Comparison of ENCODE assay signal across 23 cellular contexts in the genomic region with DNA sequence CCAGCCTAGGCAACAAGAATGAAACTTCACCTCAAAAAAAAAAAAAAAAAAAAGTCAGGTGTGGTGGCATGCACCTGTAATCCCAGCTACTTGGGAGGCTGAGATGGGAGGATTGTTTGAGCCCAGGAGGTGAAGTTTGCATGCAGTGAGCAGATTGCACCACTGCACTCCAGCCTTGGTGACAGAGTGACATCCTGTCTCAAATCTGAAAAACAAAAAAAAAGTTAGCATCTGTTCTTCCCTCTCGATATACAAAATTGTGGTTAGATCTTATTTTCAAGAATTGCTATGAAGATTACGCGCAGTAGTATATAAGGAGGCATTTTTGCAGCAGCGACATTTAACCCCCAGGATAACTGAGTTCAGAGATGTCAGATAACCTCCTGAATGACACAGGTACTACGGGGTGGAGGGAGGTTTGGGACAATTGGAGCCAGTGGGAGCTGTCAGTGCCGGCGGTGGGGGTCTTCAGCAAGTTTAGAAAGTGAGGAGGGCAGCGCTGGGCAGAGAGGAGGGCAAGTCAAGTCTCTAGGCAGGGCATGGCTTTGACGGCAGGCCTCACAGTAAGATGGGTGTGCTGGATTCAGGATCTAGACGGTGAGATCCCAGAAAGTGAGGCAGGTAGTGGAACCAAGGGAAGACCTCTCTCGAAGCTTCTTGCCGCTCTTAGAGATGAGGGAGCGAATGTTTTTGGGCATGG. TPM values are rescaled to one million over a fixed set of nuclear protein-coding genes. Genes with fewer than 3 reads are reported as not detected.
A peak's percentile ranks its signal among the peaks of the same experiment; 100 is the strongest.
DNase-seq lines count a peak whose midpoint lies in the region; ATAC-seq and TF ChIP-seq lines count a peak whose summit lies in the region.
"Had no signal": no experiment of that assay in that cellular context is flagged by ENCODE, and none has a peak within 500 bp of the region (broad histone marks: within the 10 kb centered on the region; RNA-seq: fewer than 3 reads in every experiment).

No MANE protein-coding gene starts in this region.

- H4K20me1 ChIP-seq in OCI-LY7 (ENCODE audit: insufficient read depth, low read length) = no peaks in the 10 kb centered on the region

- H3K18ac ChIP-seq in mesenchymal stem cell (ENCODE audit: low read depth in 1 of 2, low read length in 2 of 2) = no peak overlapping the region

- H2BK12ac ChIP-seq in mesenchymal stem cell (ENCODE audit: low read length in 2 of 2) = peak overlapping the region in 1 of 2 experiments; percentile 15

- H4K91ac ChIP-seq in mesenchymal stem cell (ENCODE audit: low read length) = no peak overlapping the region

- H2AK5ac ChIP-seq in mesenchymal stem cell (ENCODE audit: low read length, severe bottlenecking) = no peak overlapping the region

- H3K23ac ChIP-seq in mesenchymal stem cell (ENCODE audit: low read length in 2 of 2) = no peak overlapping the region

- no peak overlapping the region for H2BK5ac ChIP-seq in mesenchymal stem cell (ENCODE audit: low read depth, low read length, poor library complexity, severe bottlenecking)

- TF ChIP-seq POLR2A in uterus (IDR thresholded peaks at IDR 0.05) (no peak), Peyer's patch (IDR thresholded peaks at IDR 0.05) (no peak)

- H3K4ac ChIP-seq in mesenchymal stem cell (ENCODE audit: low read depth in 1 of 2, low read length in 2 of 2) = no peak overlapping the region

- no peak overlapping the region for H3K4me3 ChIP-seq in cardiac muscle cell
- no peak overlapping the region for H3K4me3 ChIP-seq in right atrium auricular region
- H3K4me3 ChIP-seq in OCI-LY7 (ENCODE audit: low read depth, low read length, poor library complexity, severe bottlenecking) = peak overlapping the region; percentile 49
- H3K4me3 ChIP-seq in mesenchymal stem cell (ENCODE audit: insufficient read depth in 1 of 2, low read depth in 1 of 2, low read length in 2 of 2) = no peak overlapping the region
- H3K4me3 ChIP-seq in uterus = no peak overlapping the region
- H3K4me3 ChIP-seq in Peyer's patch = peak overlapping the region in 1 of 4 donors; percentile 20
- H3K4me3 ChIP-seq: esophagus squamous epithelium, prostate gland, thoracic aorta had no signal

- no peak overlapping the region for H2BK120ac ChIP-seq in mesenchymal stem cell (ENCODE audit: low read depth, low read length)

- H3K9me3 ChIP-seq in cardiac muscle cell (ENCODE audit: low read depth) (no peaks in the 10 kb centered on the region), right atrium auricular region (no peaks in the 10 kb centered on the region), OCI-LY7 (ENCODE audit: low read length) (no peaks in the 10 kb centered on the region), mesenchymal stem cell (ENCODE audit: control insufficient read depth, low read length) (no peaks in the 10 kb centered on the region), uterus (no peaks in the 10 kb centered on the region), Peyer's patch (no peaks in the 10 kb centered on the region)
- H3K9me3 ChIP-seq: esophagus squamous epithelium, prostate gland, SK-N-SH, thoracic aorta had no signal

- no peak for TF ChIP-seq CTCF in cardiac muscle cell (IDR thresholded peaks at IDR 0.05; ENCODE audit: low read depth, low read length)
- no peak for TF ChIP-seq CTCF in right atrium auricular region (IDR thresholded peaks at IDR 0.05)
- 0 out of 2 replicates have a peak, but pooled peaks have one; percentile 2 for TF ChIP-seq CTCF in OCI-LY7 (conservative IDR thresholded peaks at IDR 0.05; ENCODE audit: low read length)
- no peak for TF ChIP-seq CTCF in uterus (IDR thresholded peaks at IDR 0.05)
- no peak for TF ChIP-seq CTCF in Peyer's patch (IDR thresholded peaks at IDR 0.05)

- intact Hi-C loops in OCI-LY7 (cut with micrococcal nuclease; ENCODE audit: unreplicated experiment) (loop anchor here (2.0 to 10.0 kb wide), 2 partner anchors 57 to 79 kb away; a partner anchor contains a TSS), uterus (cut with DNase I; ENCODE audit: low total_unique reads) (no loop called here)

- no TSS peak for BruUV-seq in OCI-LY7 (replicated peaks; lab: Mats Ljungman, UMichigan)

- H2AFZ ChIP-seq in OCI-LY7 (ENCODE audit: low read length) = peak overlapping the region; percentile 10; the same call in 1 of the 2 replicates
- H2AFZ ChIP-seq in mesenchymal stem cell (ENCODE audit: low read depth, low read length) = no peak overlapping the region

- WGBS in mesenchymal stem cell = 93% methylated on average over 13 of the region's 13 CpGs

- H3K4me2 ChIP-seq in OCI-LY7 (ENCODE audit: low read length) (peak overlapping the region; percentile 76), mesenchymal stem cell (ENCODE audit: low read length, poor library complexity, severe bottlenecking) (no peak overlapping the region)
- H3K4me2 ChIP-seq: SK-N-SH had no signal

- no peaks in the 10 kb centered on the region for H3K9me2 ChIP-seq in OCI-LY7 (ENCODE audit: insufficient read depth, low read length)
- H3K9me2 ChIP-seq: SK-N-SH had no signal

- DNase-seq in cardiac muscle cell (ENCODE audit: low read depth in 1 of 2, low spot score in 1 of 2) (no peak), right atrium auricular region (ENCODE audit: low spot score) (no peak), OCI-LY7 (ENCODE audit: low spot score) (peak; percentile 70), mesenchymal stem cell (no peak), uterus (no peak), T-helper 9 cell (no peak), Peyer's patch (no peak)
- DNase-seq: activated CD4-positive, alpha-beta T cell treated with anti-CD3 and anti-CD28 coated beads for 48 hours; activated effector memory CD4-positive, alpha-beta T cell treated with anti-CD3 and anti-CD28 coated beads, Interleukin-2, amount 50 U/mL, for 16 hours; central memory CD4-positive, alpha-beta T cell; DMS153; effector CD4-positive, alpha-beta T cell; esophagus squamous epithelium; head of caudate nucleus; immature natural killer cell; NCI-H1092 treated with DMSO at 0.1 percent for 48 hours; NCI-H2107 had no signal

- no peaks in the 10 kb centered on the region for H3K79me1 ChIP-seq in mesenchymal stem cell (replicated peaks; ENCODE audit: low read length, poor library complexity, severe bottlenecking)

- H4K8ac ChIP-seq in mesenchymal stem cell (ENCODE audit: low read length) = no peak overlapping the region

- no peak overlapping the region for H2BK15ac ChIP-seq in mesenchymal stem cell (ENCODE audit: low read depth, poor library complexity, severe bottlenecking)

- no peaks in the 10 kb centered on the region for H3K79me2 ChIP-seq in OCI-LY7 (ENCODE audit: insufficient read depth, low read depth, low read length)

- H3K27me3 ChIP-seq in cardiac muscle cell = no peaks in the 10 kb centered on the region
- no peaks in the 10 kb centered on the region for H3K27me3 ChIP-seq in right atrium auricular region
- peaks cover 0 to 10% of the 10 kb centered on the region in 2 experiments for H3K27me3 ChIP-seq in mesenchymal stem cell (ENCODE audit: control insufficient read depth in 1 of 2, insufficient read depth in 1 of 2, low read length in 2 of 2)
- H3K27me3 ChIP-seq in uterus = no peaks in the 10 kb centered on the region
- H3K27me3 ChIP-seq in Peyer's patch = no peaks in the 10 kb centered on the region
- H3K27me3 ChIP-seq: esophagus squamous epithelium had no signal

- no peak overlapping the region for H3K14ac ChIP-seq in mesenchymal stem cell (ENCODE audit: low read length in 2 of 2)

- no peak for ATAC-seq in HG03520 (IDR thresholded peaks at IDR 0.05; ENCODE audit: unreplicated experiment)
- ATAC-seq: Panc1 had no signal

- H3K27ac ChIP-seq in cardiac muscle cell (peak overlapping the region; percentile 5), right atrium auricular region (no peak overlapping the region), OCI-LY7 (ENCODE audit: low read depth, low read length, poor library complexity, severe bottlenecking) (peak overlapping the region; percentile 93), mesenchymal stem cell (ENCODE audit: low read length, poor library complexity, severe bottlenecking) (no peak overlapping the region), uterus (peak overlapping the region; percentile 70 to 76), Peyer's patch (peak overlapping the region in 2 of 4 donors; percentile 59 to 67)
- H3K27ac ChIP-seq: C4-2B, prostate gland, thoracic aorta had no signal

- POLR2A ChIA-PET in OCI-LY7 (lab: Charles Lee) = interaction anchor here (0.7 to 2.8 kb wide), 7 partner anchors 9 to 1815 kb away, joined by 3 to 36 read pairs (median 6); no protein-coding TSS in a partner anchor

- CTCF ChIA-PET in OCI-LY7 (lab: Charles Lee; ENCODE audit: unreplicated experiment) = interaction anchor here (1.8 kb wide), 1 partner anchor 8 kb away, joined by 17 read pairs; no protein-coding TSS in a partner anchor

- H3K36me3 ChIP-seq in cardiac muscle cell (no peaks in the 10 kb centered on the region), right atrium auricular region (no peaks in the 10 kb centered on the region), OCI-LY7 (ENCODE audit: insufficient read depth, low read length) (no peaks in the 10 kb centered on the region), mesenchymal stem cell (ENCODE audit: control insufficient read depth in 1 of 2, insufficient read depth in 2 of 2, low read depth in 1 of 2, low read length in 2 of 2) (no peaks in the 10 kb centered on the region), uterus (no peaks in the 10 kb centered on the region), Peyer's patch (no peaks in the 10 kb centered on the region)
- H3K36me3 ChIP-seq: esophagus squamous epithelium, prostate gland, thoracic aorta had no signal

- peaks cover 6% of the 10 kb centered on the region for H3K4me1 ChIP-seq in cardiac muscle cell (ENCODE audit: low read depth)
- H3K4me1 ChIP-seq in right atrium auricular region = peaks cover 0 to 43% of the 10 kb centered on the region in 2 donors
- peaks cover 79% of the 10 kb centered on the region for H3K4me1 ChIP-seq in OCI-LY7 (ENCODE audit: insufficient read depth, low read length, poor library complexity, severe bottlenecking)
- H3K4me1 ChIP-seq in mesenchymal stem cell (ENCODE audit: control insufficient read depth, insufficient read depth, low read depth, low read length) = peaks cover 10% of the 10 kb centered on the region
- H3K4me1 ChIP-seq in uterus = peaks cover 10 to 25% of the 10 kb centered on the region in 2 donors
- peaks cover 0 to 5% (median 0%) of the 10 kb centered on the region in 4 donors for H3K4me1 ChIP-seq in Peyer's patch

- H3K9ac ChIP-seq in mesenchymal stem cell (ENCODE audit: low read length) = peak overlapping the region; percentile 38
- H3K9ac ChIP-seq: SK-N-SH had no signal

RNA-seq across cellular contexts. Expression of a gene that starts 26.2 kb away (rescaled TPM):
- total RNA-seq in cardiac muscle cell = 65.9 and 80.2 TPM in 2 replicates
- polyA plus RNA-seq in cardiac muscle cell = 87.0 and 94.8 TPM in 2 replicates
- total RNA-seq in right atrium auricular region = 10 to 100 TPM; 40.4 to 42.7 TPM
- total RNA-seq in OCI-LY7 (2014; rRNA removed; shearing (Covaris generic)) = 57.3 and 86.1 TPM in 2 replicates
- 54.7 and 61.6 TPM in 2 replicates for total RNA-seq in OCI-LY7 (2022)
- 42.0 TPM for polyA plus RNA-seq in mesenchymal stem cell (2013, experiment 1 of 2)
- polyA plus RNA-seq in mesenchymal stem cell (2013, experiment 2 of 2) = 43.2 TPM
- 10 to 100 TPM; 23.1 to 87.4 (median 36.4) TPM for total RNA-seq in uterus
- 10 to 100 TPM; 41.1 to 64.4 (median 52.4) TPM for total RNA-seq in Peyer's patch

RNA-seq across cellular contexts. Expression of a gene that starts 56.2 kb away (rescaled TPM):
- total RNA-seq in cardiac muscle cell (409 and 626 TPM in 2 replicates), right atrium auricular region (100 to 1,000 TPM; 102 to 132 TPM), OCI-LY7 (2022) (64.5 and 88.5 TPM in 2 replicates), uterus (100 to 1,000 TPM in 3 of 4 donors, 10 to 100 TPM in 1; 81.0 to 247 (median 156) TPM), Peyer's patch (100 to 1,000 TPM; 202 to 663 (median 418) TPM)
- polyA plus RNA-seq in cardiac muscle cell = 199 and 228 TPM in 2 replicates
- total RNA-seq in OCI-LY7 (2014; rRNA removed; shearing (Covaris generic)) = 59.7 and 66.3 TPM in 2 replicates
- 94.9 TPM for polyA plus RNA-seq in mesenchymal stem cell (2013, experiment 1 of 2)
- polyA plus RNA-seq in mesenchymal stem cell (2013, experiment 2 of 2) = 89.3 TPM

Comparison
In these comparisons a context has a peak if more than half of its experiments do, and no peak if none do; other contexts are left out.
1. H3K27ac ChIP-seq: peak in cardiac muscle cell (single experiment), OCI-LY7 (single experiment) and uterus (2 of 2); none in right atrium auricular region (0 of 2) and mesenchymal stem cell (single experiment).